In genomic region chr22:25219948-25220442, GRCh38 we compare ENCODE assay signal across 26 cellular contexts. TPM values are rescaled to one million over a fixed set of nuclear protein-coding genes. Genes with fewer than 3 reads are reported as not detected.
DNase-seq lines count a peak whose midpoint lies in the region; ATAC-seq lines count a peak whose summit lies in the region.
"Had no signal": no experiment of that assay in that cellular context is flagged by ENCODE, and none has a peak within 500 bp of the region (broad histone marks: within the 10 kb centered on the region; RNA-seq: fewer than 3 reads in every experiment).

No MANE protein-coding gene starts in this region.

- intact Hi-C loops in posterior vena cava (cut with DNase I) = no loop called here

- ATAC-seq in esophagus mucosa = peak; percentile 42
- no peak for ATAC-seq in HG02642 (IDR thresholded peaks at IDR 0.05; ENCODE audit: poor library complexity, unreplicated experiment)
- ATAC-seq: activated CD8-positive, alpha-beta T cell treated with anti-CD3 and anti-CD28 coated beads for 36 hours; activated T-helper 17 cell treated with anti-CD3 and anti-CD28 coated beads, Interleukin-2, amount 50 U/mL, for 72 hours; HCT116; heart left ventricle; K562; right lobe of liver; stimulated activated memory B cell treated with anti-CD40 and anti-IgM and Interleukin-4, amounts not matched to agents 10 μg/mL and 1 μg/mL and 100 μg/mL, for 72 hours had no signal

- peak; percentile 15 for DNase-seq in NCI-H2227 (lab: John Stamatoyannopoulos, UW; ENCODE audit: unreplicated experiment)
- DNase-seq in NCI-H2227 treated with DMSO at 0.1 percent for 48 hours (lab: John Stamatoyannopoulos, UW) = no peak
- DNase-seq in NCI-H1436 (lab: John Stamatoyannopoulos, UW) = peak; percentile 88
- DNase-seq in NCI-H748 (lab: John Stamatoyannopoulos, UW; ENCODE audit: unreplicated experiment) = peak; percentile 68
- DNase-seq in posterior vena cava (ENCODE audit: low spot score) = no peak
- DNase-seq in cerebellar cortex (ENCODE audit: low spot score) = no peak
- DNase-seq: activated CD8-positive, alpha-beta T cell treated with anti-CD3 and anti-CD28 coated beads for 36 hours; effector memory CD4-positive, alpha-beta T cell; erythroblast; foreskin fibroblast; heart left ventricle; NCI-H1694 treated with DMSO at 0.1 percent for 48 hours; NCI-H524 treated with DMSO at 0.1 percent for 48 hours; right lobe of liver; stimulated activated CD4-positive, alpha-beta T cell treated with anti-CD3 and anti-CD28 coated beads, Interleukin-4, amount 100 ng/mL, for 24 hours had no signal

RNA-seq across cellular contexts. Expression of gene CRYBB2, which starts 0.6 kb away (rescaled TPM):
- total RNA-seq in esophagus mucosa (not detected), posterior vena cava (not detected)
- total RNA-seq: activated CD8-positive, alpha-beta T cell treated with anti-CD3 and anti-CD28 coated beads for 36 hours; cardiac muscle cell; heart left ventricle; HT1080; K562; right lobe of liver; RPMI7951; SK-MEL-5 had no signal

RNA-seq across cellular contexts. Expression of gene CRYBB3, which starts 20.3 kb away (rescaled TPM):
- 0.64 TPM for total RNA-seq in esophagus mucosa
- not detected for total RNA-seq in posterior vena cava
- total RNA-seq: activated CD8-positive, alpha-beta T cell treated with anti-CD3 and anti-CD28 coated beads for 36 hours; activated T-helper 17 cell treated with anti-CD3 and anti-CD28 coated beads, Interleukin-2, amount 50 U/mL, for 72 hours; cardiac muscle cell; HT1080; K562; M059J; RPMI7951 had no signal

Comparison
In these comparisons a context has a peak if more than half of its experiments do, and no peak if none do; other contexts are left out.
1. DNase-seq: peak in NCI-H2227 (single experiment), NCI-H1436 (single experiment) and NCI-H748 (single experiment); none in NCI-H2227 treated with DMSO at 0.1 percent for 48 hours (single experiment), posterior vena cava (single experiment) and cerebellar cortex (single experiment).